In the genomic region with DNA sequence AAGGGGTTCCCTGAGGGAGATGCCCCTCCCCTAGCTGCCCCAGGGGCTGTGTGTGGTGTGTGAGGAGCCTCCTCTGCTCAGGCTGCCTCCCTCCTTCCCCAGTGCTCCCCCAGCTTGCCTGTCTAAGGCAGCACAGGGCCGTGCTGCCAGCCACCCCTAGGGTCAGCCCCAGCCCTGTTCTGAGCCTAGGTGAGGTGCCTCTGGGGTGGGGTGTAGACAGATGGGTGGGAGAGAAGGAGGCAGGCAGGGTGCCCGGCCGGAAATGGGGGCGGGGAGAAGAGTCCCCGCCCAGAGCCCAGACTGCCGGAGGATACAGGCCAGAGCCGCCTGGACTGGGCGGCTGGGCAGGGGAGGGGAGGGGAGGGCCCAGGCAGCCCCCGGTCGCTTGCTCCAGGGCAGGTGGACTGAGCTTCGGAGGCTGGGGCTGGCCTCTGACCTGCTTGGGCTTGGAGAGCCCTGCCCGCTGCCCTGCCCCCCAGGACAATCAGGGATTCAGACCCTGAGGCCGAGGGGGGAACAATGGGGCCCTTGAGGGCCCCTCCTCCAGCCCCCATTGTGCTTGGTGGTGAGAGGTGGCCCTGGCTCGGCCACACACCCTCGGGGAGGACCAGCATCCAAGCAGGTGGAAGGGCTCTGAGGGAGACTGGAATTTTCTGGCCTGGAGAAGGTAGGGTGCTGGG, we compare ENCODE assay signal across 1 cellular context.
TF ChIP-seq lines count a peak whose summit lies in the region.

A gene (plus strand): TSS at position 590 of the 680 bp plus-strand sequence. CDS start 7,829 bp downstream, outside the sequence.

TF ChIP-seq in HepG2, 621 proteins besides CTCF, POLR2A, EP300 and RAD21 (continued from another document and continues in another):
- TF ChIP-seq, protein P1, sequence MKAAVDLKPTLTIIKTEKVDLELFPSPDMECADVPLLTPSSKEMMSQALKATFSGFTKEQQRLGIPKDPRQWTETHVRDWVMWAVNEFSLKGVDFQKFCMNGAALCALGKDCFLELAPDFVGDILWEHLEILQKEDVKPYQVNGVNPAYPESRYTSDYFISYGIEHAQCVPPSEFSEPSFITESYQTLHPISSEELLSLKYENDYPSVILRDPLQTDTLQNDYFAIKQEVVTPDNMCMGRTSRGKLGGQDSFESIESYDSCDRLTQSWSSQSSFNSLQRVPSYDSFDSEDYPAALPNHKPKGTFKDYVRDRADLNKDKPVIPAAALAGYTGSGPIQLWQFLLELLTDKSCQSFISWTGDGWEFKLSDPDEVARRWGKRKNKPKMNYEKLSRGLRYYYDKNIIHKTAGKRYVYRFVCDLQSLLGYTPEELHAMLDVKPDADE (CRISPR knock-in tag; IDR thresholded peaks at IDR 0.05) = no peak
- TF ChIP-seq ISX (CRISPR knock-in tag; conservative IDR thresholded peaks at IDR 0.05) (no peak), ZNF616 (CRISPR knock-in tag; IDR thresholded peaks at IDR 0.05; ENCODE audit: low read depth) (no peak), CCDC6 (CRISPR knock-in tag; IDR thresholded peaks at IDR 0.05) (peak; percentile 66; the same call in 1 of the 2 replicates), ZSCAN25 (CRISPR knock-in tag; IDR thresholded peaks at IDR 0.05) (peak; percentile 99), TMF1 (CRISPR knock-in tag; IDR thresholded peaks at IDR 0.05; ENCODE audit: low read depth) (no peak), ZNF652 (CRISPR knock-in tag; IDR thresholded peaks at IDR 0.05; ENCODE audit: borderline replicate concordance, low read depth) (no peak), RAD51 (IDR thresholded peaks at IDR 0.05; ENCODE audit: borderline replicate concordance) (no peak), AHR (CRISPR knock-in tag; IDR thresholded peaks at IDR 0.05) (no peak), ZNF468 (CRISPR knock-in tag; IDR thresholded peaks at IDR 0.05) (no peak), ZNF556 (CRISPR knock-in tag; IDR thresholded peaks at IDR 0.05; ENCODE audit: borderline replicate concordance) (no peak), ZZZ3 (CRISPR knock-in tag; IDR thresholded peaks at IDR 0.05; ENCODE audit: borderline replicate concordance) (no peak), ELF3 (CRISPR knock-in tag; IDR thresholded peaks at IDR 0.05) (0 out of 2 replicates have a peak, but pooled peaks have one; percentile 14), GTF2F1 (IDR thresholded peaks at IDR 0.05; ENCODE audit: low read length) (no peak), ZNF101 (CRISPR knock-in tag; IDR thresholded peaks at IDR 0.05; ENCODE audit: borderline replicate concordance, low read depth) (no peak), KLF6 (CRISPR knock-in tag; IDR thresholded peaks at IDR 0.05) (no peak), TEAD3 (CRISPR knock-in tag; optimal IDR thresholded peaks at IDR 0.05; ENCODE audit: borderline replicate concordance) (no peak), PRMT3 (CRISPR knock-in tag; IDR thresholded peaks at IDR 0.05; ENCODE audit: borderline replicate concordance, low read depth) (no peak), ARID2 (CRISPR knock-in tag; IDR thresholded peaks at IDR 0.05; ENCODE audit: borderline replicate concordance) (no peak), ZNF577 (CRISPR knock-in tag; IDR thresholded peaks at IDR 0.05; ENCODE audit: borderline replicate concordance, low read depth) (no peak), ZBTB3 (CRISPR knock-in tag; IDR thresholded peaks at IDR 0.05; ENCODE audit: borderline replicate concordance, low read depth) (no peak), HOXA5 (CRISPR knock-in tag; IDR thresholded peaks at IDR 0.05) (0 out of 2 replicates have a peak, but pooled peaks have one; percentile 63), ZNF224 (CRISPR knock-in tag; IDR thresholded peaks at IDR 0.05) (no peak), TSC22D2 (CRISPR knock-in tag; IDR thresholded peaks at IDR 0.05; ENCODE audit: borderline replicate concordance) (no peak), FOSL2 (CRISPR knock-in tag; IDR thresholded peaks at IDR 0.05) (no peak), SP4 (CRISPR knock-in tag; IDR thresholded peaks at IDR 0.05) (no peak), SUZ12 (IDR thresholded peaks at IDR 0.05; ENCODE audit: low read depth, low read length) (no peak), PCBP1 (IDR thresholded peaks at IDR 0.05; ENCODE audit: borderline replicate concordance, low read depth, low read length) (peak; percentile 71; the same call in 1 of the 2 replicates)
- TF ChIP-seq, protein P2, sequence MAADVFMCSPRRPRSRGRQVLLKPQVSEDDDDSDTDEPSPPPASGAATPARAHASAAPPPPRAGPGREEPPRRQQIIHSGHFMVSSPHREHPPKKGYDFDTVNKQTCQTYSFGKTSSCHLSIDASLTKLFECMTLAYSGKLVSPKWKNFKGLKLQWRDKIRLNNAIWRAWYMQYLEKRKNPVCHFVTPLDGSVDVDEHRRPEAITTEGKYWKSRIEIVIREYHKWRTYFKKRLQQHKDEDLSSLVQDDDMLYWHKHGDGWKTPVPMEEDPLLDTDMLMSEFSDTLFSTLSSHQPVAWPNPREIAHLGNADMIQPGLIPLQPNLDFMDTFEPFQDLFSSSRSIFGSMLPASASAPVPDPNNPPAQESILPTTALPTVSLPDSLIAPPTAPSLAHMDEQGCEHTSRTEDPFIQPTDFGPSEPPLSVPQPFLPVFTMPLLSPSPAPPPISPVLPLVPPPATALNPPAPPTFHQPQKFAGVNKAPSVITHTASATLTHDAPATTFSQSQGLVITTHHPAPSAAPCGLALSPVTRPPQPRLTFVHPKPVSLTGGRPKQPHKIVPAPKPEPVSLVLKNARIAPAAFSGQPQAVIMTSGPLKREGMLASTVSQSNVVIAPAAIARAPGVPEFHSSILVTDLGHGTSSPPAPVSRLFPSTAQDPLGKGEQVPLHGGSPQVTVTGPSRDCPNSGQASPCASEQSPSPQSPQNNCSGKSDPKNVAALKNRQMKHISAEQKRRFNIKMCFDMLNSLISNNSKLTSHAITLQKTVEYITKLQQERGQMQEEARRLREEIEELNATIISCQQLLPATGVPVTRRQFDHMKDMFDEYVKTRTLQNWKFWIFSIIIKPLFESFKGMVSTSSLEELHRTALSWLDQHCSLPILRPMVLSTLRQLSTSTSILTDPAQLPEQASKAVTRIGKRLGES (CRISPR knock-in tag; IDR thresholded peaks at IDR 0.05; ENCODE audit: borderline replicate concordance) = no peak
- TF ChIP-seq, protein P3, sequence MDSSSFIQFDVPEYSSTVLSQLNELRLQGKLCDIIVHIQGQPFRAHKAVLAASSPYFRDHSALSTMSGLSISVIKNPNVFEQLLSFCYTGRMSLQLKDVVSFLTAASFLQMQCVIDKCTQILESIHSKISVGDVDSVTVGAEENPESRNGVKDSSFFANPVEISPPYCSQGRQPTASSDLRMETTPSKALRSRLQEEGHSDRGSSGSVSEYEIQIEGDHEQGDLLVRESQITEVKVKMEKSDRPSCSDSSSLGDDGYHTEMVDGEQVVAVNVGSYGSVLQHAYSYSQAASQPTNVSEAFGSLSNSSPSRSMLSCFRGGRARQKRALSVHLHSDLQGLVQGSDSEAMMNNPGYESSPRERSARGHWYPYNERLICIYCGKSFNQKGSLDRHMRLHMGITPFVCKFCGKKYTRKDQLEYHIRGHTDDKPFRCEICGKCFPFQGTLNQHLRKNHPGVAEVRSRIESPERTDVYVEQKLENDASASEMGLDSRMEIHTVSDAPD (CRISPR knock-in tag; IDR thresholded peaks at IDR 0.05) = no peak
- TF ChIP-seq, protein P4, sequence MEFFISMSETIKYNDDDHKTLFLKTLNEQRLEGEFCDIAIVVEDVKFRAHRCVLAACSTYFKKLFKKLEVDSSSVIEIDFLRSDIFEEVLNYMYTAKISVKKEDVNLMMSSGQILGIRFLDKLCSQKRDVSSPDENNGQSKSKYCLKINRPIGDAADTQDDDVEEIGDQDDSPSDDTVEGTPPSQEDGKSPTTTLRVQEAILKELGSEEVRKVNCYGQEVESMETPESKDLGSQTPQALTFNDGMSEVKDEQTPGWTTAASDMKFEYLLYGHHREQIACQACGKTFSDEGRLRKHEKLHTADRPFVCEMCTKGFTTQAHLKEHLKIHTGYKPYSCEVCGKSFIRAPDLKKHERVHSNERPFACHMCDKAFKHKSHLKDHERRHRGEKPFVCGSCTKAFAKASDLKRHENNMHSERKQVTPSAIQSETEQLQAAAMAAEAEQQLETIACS (CRISPR knock-in tag; IDR thresholded peaks at IDR 0.05) = no peak
- TF ChIP-seq, protein P5, sequence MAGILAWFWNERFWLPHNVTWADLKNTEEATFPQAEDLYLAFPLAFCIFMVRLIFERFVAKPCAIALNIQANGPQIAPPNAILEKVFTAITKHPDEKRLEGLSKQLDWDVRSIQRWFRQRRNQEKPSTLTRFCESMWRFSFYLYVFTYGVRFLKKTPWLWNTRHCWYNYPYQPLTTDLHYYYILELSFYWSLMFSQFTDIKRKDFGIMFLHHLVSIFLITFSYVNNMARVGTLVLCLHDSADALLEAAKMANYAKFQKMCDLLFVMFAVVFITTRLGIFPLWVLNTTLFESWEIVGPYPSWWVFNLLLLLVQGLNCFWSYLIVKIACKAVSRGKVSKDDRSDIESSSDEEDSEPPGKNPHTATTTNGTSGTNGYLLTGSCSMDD (CRISPR knock-in tag; IDR thresholded peaks at IDR 0.05) = no peak
- TF ChIP-seq, protein P6, sequence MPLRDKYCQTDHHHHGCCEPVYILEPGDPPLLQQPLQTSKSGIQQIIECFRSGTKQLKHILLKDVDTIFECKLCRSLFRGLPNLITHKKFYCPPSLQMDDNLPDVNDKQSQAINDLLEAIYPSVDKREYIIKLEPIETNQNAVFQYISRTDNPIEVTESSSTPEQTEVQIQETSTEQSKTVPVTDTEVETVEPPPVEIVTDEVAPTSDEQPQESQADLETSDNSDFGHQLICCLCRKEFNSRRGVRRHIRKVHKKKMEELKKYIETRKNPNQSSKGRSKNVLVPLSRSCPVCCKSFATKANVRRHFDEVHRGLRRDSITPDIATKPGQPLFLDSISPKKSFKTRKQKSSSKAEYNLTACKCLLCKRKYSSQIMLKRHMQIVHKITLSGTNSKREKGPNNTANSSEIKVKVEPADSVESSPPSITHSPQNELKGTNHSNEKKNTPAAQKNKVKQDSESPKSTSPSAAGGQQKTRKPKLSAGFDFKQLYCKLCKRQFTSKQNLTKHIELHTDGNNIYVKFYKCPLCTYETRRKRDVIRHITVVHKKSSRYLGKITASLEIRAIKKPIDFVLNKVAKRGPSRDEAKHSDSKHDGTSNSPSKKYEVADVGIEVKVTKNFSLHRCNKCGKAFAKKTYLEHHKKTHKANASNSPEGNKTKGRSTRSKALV (CRISPR knock-in tag; IDR thresholded peaks at IDR 0.05) = no peak
- TF ChIP-seq, protein P7, sequence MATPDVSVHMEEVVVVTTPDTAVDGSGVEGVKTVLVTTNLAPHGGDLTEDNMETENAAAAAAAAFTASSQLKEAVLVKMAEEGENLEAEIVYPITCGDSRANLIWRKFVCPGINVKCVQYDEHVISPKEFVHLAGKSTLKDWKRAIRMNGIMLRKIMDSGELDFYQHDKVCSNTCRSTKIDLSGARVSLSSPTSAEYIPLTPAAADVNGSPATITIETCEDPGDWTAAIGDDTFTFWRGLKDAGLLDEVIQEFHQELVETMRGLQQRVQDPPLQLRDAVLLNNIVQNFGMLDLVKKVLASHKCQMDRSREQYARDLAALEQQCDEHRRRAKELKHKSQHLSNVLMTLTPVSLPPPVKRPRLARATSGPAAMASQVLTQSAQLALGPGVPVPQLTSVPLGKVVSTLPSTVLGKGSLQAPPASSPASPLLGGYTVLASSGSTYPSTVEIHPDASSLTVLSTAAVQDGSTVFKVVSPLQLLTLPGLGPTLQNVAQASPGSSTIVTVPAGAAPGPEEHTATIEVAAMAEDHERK (CRISPR knock-in tag; IDR thresholded peaks at IDR 0.05; ENCODE audit: low read depth) = no peak
- TF ChIP-seq, protein P8, sequence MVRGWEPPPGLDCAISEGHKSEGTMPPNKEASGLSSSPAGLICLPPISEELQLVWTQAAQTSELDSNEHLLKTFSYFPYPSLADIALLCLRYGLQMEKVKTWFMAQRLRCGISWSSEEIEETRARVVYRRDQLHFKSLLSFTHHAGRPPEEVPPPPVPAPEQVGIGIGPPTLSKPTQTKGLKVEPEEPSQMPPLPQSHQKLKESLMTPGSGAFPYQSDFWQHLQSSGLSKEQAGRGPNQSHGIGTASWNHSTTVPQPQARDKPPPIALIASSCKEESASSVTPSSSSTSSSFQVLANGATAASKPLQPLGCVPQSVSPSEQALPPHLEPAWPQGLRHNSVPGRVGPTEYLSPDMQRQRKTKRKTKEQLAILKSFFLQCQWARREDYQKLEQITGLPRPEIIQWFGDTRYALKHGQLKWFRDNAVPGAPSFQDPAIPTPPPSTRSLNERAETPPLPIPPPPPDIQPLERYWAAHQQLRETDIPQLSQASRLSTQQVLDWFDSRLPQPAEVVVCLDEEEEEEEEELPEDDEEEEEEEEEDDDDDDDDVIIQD (CRISPR knock-in tag; IDR thresholded peaks at IDR 0.05; ENCODE audit: low read depth) = no peak
- TF ChIP-seq, protein P9, sequence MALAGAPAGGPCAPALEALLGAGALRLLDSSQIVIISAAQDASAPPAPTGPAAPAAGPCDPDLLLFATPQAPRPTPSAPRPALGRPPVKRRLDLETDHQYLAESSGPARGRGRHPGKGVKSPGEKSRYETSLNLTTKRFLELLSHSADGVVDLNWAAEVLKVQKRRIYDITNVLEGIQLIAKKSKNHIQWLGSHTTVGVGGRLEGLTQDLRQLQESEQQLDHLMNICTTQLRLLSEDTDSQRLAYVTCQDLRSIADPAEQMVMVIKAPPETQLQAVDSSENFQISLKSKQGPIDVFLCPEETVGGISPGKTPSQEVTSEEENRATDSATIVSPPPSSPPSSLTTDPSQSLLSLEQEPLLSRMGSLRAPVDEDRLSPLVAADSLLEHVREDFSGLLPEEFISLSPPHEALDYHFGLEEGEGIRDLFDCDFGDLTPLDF (CRISPR knock-in tag; IDR thresholded peaks at IDR 0.05) = no peak
- TF ChIP-seq, protein P10, sequence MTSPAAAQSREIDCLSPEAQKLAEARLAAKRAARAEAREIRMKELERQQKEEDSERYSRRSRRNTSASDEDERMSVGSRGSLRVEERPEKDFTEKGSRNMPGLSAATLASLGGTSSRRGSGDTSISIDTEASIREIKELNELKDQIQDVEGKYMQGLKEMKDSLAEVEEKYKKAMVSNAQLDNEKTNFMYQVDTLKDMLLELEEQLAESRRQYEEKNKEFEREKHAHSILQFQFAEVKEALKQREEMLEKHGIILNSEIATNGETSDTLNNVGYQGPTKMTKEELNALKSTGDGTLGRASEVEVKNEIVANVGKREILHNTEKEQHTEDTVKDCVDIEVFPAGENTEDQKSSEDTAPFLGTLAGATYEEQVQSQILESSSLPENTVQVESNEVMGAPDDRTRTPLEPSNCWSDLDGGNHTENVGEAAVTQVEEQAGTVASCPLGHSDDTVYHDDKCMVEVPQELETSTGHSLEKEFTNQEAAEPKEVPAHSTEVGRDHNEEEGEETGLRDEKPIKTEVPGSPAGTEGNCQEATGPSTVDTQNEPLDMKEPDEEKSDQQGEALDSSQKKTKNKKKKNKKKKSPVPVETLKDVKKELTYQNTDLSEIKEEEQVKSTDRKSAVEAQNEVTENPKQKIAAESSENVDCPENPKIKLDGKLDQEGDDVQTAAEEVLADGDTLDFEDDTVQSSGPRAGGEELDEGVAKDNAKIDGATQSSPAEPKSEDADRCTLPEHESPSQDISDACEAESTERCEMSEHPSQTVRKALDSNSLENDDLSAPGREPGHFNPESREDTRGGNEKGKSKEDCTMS (CRISPR knock-in tag; conservative IDR thresholded peaks at IDR 0.05) = no peak
- TF ChIP-seq, protein P11, sequence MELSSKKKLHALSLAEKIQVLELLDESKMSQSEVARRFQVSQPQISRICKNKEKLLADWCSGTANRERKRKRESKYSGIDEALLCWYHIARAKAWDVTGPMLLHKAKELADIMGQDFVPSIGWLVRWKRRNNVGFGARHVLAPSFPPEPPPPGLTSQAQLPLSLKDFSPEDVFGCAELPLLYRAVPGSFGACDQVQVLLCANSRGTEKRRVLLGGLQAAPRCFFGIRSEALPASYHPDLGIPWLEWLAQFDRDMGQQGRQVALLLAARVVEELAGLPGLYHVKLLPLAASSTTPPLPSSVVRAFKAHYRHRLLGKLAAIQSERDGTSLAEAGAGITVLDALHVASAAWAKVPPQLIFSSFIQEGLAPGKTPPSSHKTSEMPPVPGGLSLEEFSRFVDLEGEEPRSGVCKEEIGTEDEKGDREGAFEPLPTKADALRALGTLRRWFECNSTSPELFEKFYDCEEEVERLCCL (CRISPR knock-in tag; IDR thresholded peaks at IDR 0.05; ENCODE audit: borderline replicate concordance) = no peak
- TF ChIP-seq, protein P12, sequence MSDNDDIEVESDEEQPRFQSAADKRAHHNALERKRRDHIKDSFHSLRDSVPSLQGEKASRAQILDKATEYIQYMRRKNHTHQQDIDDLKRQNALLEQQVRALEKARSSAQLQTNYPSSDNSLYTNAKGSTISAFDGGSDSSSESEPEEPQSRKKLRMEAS (IDR thresholded peaks at IDR 0.05) = no peak; the same call in 1 of the 2 replicates
